ENCODE assay signal across 8 cellular contexts in the genomic region with DNA sequence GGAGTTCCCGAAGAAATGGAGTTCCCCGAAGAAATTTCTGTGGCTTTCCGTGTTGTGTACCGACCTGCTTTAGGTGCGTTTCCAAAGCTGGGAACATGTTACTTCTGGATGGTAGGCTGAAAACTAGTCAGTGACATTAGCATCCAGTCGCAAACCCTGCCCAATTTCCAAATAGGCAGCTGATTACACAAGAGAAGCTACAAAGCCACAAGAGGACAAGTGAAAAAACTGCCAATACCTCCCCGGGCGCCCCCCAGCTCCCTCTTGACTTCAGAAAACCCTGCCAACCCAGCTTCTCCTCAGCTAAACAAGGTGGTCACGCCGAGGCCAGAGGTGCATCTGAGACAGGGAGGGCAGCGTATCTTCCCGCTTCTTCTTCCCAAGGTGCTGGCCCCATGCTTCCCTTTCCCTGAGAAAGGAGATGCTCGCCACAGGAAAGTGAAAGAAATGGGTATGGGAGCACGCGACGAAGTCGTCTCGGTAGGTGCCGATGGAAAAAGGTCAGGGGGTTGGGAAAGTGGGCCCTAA. TPM values are rescaled to one million over a fixed set of nuclear protein-coding genes. Genes with fewer than 3 reads are reported as not detected.
A peak's percentile ranks its signal among the peaks of the same experiment; 100 is the strongest.
DNase-seq lines count a peak whose midpoint lies in the region; ATAC-seq and TF ChIP-seq lines count a peak whose summit lies in the region.

No MANE protein-coding gene starts in this region.

- TF ChIP-seq RAD21 in SK-N-SH (IDR thresholded peaks at IDR 0.05; ENCODE audit: low read length) = no peak

- peak overlapping the region; percentile 87 for H3K27ac Mint-ChIP-seq in mesothelial cell of epicardium

- no peaks in the 10 kb centered on the region for H3K27me3 ChIP-seq in SK-N-SH (ENCODE audit: insufficient read depth)
- H3K27me3 ChIP-seq in ectodermal cell (ENCODE audit: control insufficient read depth, insufficient read depth, low read length, poor library complexity, severe bottlenecking) = no peaks in the 10 kb centered on the region
- no peaks in the 10 kb centered on the region for H3K27me3 ChIP-seq in aorta (ENCODE audit: control insufficient read depth in 1 of 2, insufficient read depth in 2 of 2, low read length in 1 of 2)

- POLR2A ChIA-PET in SK-N-SH (lab: Yijun Ruan, JAX) = interaction anchor here (0.9 to 1.5 kb wide), 4 partner anchors 12 to 107 kb away, joined by 3 to 8 read pairs (median 4); no protein-coding TSS in a partner anchor

- peak overlapping the region; percentile 64 to 66 for H3K4me3 ChIP-seq in SK-N-SH (ENCODE audit: low read depth in 2 of 2, low read length in 1 of 2)
- peak overlapping the region; percentile 5 for H3K4me3 ChIP-seq in ectodermal cell (ENCODE audit: insufficient read depth, low read depth, low read length)
- H3K4me3 ChIP-seq in aorta (ENCODE audit: low read length in 2 of 2) = peak overlapping the region; percentile 45 to 48

- H3K36me3 ChIP-seq in SK-N-SH (replicated peaks in 1 of 2; ENCODE audit: control insufficient read depth in 1 of 2, insufficient read depth in 2 of 2, low read length in 1 of 2) (peaks cover 27 to 34% of the 10 kb centered on the region in 2 experiments), ectodermal cell (ENCODE audit: control insufficient read depth, insufficient read depth, low read length) (peaks cover 19% of the 10 kb centered on the region), aorta (ENCODE audit: control insufficient read depth in 1 of 2, insufficient read depth in 2 of 2, low read length in 1 of 2) (peaks cover 3 to 4% of the 10 kb centered on the region in 2 donors)

- TF ChIP-seq EP300 in SK-N-SH (IDR thresholded peaks at IDR 0.05; ENCODE audit: borderline replicate concordance in 1 of 2, low read depth in 1 of 2, low read length in 1 of 2) = no peak

- H3K9me3 ChIP-seq in SK-N-SH (no peaks in the 10 kb centered on the region), ectodermal cell (ENCODE audit: control insufficient read depth, low read length) (no peaks in the 10 kb centered on the region), aorta (ENCODE audit: control insufficient read depth, low read length) (no peaks in the 10 kb centered on the region)

- CTCF ChIA-PET in SK-N-SH (lab: Yijun Ruan, JAX) = no interaction called here

- H3K9me2 ChIP-seq in SK-N-SH = no peaks in the 10 kb centered on the region

- H3K4me1 ChIP-seq in SK-N-SH (ENCODE audit: control insufficient read depth in 1 of 2, insufficient read depth in 2 of 2, low read depth in 1 of 2, low read length in 1 of 2) = peaks cover 3 to 5% of the 10 kb centered on the region in 2 experiments; a peak in 2 of 4 replicates
- no peaks in the 10 kb centered on the region for H3K4me1 ChIP-seq in ectodermal cell (ENCODE audit: control insufficient read depth, insufficient read depth, low read length)
- no peaks in the 10 kb centered on the region for H3K4me1 ChIP-seq in aorta (ENCODE audit: control insufficient read depth in 1 of 2, insufficient read depth in 2 of 2, low read length in 2 of 2)

- H3K4me3 Mint-ChIP-seq in mesothelial cell of epicardium = peak overlapping the region; percentile 98

- peaks cover 34% of the 10 kb centered on the region for H3F3A ChIP-seq in SK-N-SH (replicated peaks; ENCODE audit: insufficient read depth)

- intact Hi-C loops in aorta (cut with DNase I) = no loop called here

- WGBS in SK-N-SH (ENCODE audit: low lambda C conversion rate) = 40% methylated on average over 18 of the region's 19 CpGs
- WGBS in ectodermal cell, 2 experiments = 89 to 90% methylated on average over 19 of the region's 19 CpGs
- 16 to 18% methylated on average over 19 of the region's 19 CpGs for WGBS in aorta, 2 donors

- peak overlapping the region; percentile 72 for H3K4me2 ChIP-seq in SK-N-SH

- DNase-seq in Daoy (ENCODE audit: low read depth) = peak; percentile 16
- no peak for DNase-seq in SK-N-SH
- no peak for DNase-seq in mesothelial cell of epicardium (ENCODE audit: low spot score in 2 of 2, unreplicated experiment in 2 of 2)
- DNase-seq in aorta = no peak
- DNase-seq in occipital lobe (lab: John Stamatoyannopoulos, UW) = no peak

- H4K20me1 ChIP-seq in SK-N-SH (ENCODE audit: insufficient read depth) = no peaks in the 10 kb centered on the region

- H3K79me2 ChIP-seq in SK-N-SH (ENCODE audit: insufficient read depth) = no peaks in the 10 kb centered on the region

- peaks cover 6% of the 10 kb centered on the region for H3K4me1 Mint-ChIP-seq in mesothelial cell of epicardium

- H3K36me3 Mint-ChIP-seq in mesothelial cell of epicardium = peaks cover 6% of the 10 kb centered on the region

- H3K27me3 Mint-ChIP-seq in mesothelial cell of epicardium (ENCODE audit: low read depth) = no peaks in the 10 kb centered on the region

- H3K27ac ChIP-seq in SK-N-SH (ENCODE audit: low read depth in 2 of 2, low read length in 1 of 2) = peak overlapping the region; percentile 57 to 73
- H3K27ac ChIP-seq in ectodermal cell (ENCODE audit: insufficient read depth, low read depth, low read length, poor library complexity, severe bottlenecking) = no peak overlapping the region
- H3K27ac ChIP-seq in aorta (ENCODE audit: low read depth in 1 of 2, low read length in 2 of 2) = no peak overlapping the region

- H3K9me3 Mint-ChIP-seq in mesothelial cell of epicardium = no peaks in the 10 kb centered on the region

- no peak for TF ChIP-seq CTCF in SK-N-SH (IDR thresholded peaks at IDR 0.05)
- no peak for TF ChIP-seq CTCF in mesothelial cell of epicardium (IDR thresholded peaks at IDR 0.05; ENCODE audit: unreplicated experiment)

- H2AFZ ChIP-seq in SK-N-SH (ENCODE audit: low read depth) = peak overlapping the region; percentile 86

- H3K9ac ChIP-seq in SK-N-SH = peak overlapping the region; percentile 77

- ATAC-seq in HG02938 (IDR thresholded peaks at IDR 0.05; ENCODE audit: unreplicated experiment) = peak; percentile 14
- ATAC-seq in aorta (ENCODE audit: low FRiP score) = peak; percentile 63
- ATAC-seq in GM18498 (IDR thresholded peaks at IDR 0.05; ENCODE audit: unreplicated experiment) = no peak

TF ChIP-seq in SK-N-SH, 30 proteins besides CTCF, POLR2A, EP300 and RAD21 (continues in another document):
- no peak for TF ChIP-seq RCOR1 (IDR thresholded peaks at IDR 0.05; ENCODE audit: low read length)
- TF ChIP-seq, protein P1, sequence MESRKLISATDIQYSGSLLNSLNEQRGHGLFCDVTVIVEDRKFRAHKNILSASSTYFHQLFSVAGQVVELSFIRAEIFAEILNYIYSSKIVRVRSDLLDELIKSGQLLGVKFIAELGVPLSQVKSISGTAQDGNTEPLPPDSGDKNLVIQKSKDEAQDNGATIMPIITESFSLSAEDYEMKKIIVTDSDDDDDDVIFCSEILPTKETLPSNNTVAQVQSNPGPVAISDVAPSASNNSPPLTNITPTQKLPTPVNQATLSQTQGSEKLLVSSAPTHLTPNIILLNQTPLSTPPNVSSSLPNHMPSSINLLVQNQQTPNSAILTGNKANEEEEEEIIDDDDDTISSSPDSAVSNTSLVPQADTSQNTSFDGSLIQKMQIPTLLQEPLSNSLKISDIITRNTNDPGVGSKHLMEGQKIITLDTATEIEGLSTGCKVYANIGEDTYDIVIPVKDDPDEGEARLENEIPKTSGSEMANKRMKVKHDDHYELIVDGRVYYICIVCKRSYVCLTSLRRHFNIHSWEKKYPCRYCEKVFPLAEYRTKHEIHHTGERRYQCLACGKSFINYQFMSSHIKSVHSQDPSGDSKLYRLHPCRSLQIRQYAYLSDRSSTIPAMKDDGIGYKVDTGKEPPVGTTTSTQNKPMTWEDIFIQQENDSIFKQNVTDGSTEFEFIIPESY (IDR thresholded peaks at IDR 0.05; ENCODE audit: borderline replicate concordance, low read depth) = no peak
- no peak for TF ChIP-seq CHD2 (IDR thresholded peaks at IDR 0.05; ENCODE audit: low read length, partially characterized antibody)
- no peak for TF ChIP-seq EZH2phosphoT487 (IDR thresholded peaks at IDR 0.05; ENCODE audit: borderline replicate concordance, low read depth)
- no peak for TF ChIP-seq GATA2 (CRISPR knock-in tag; IDR thresholded peaks at IDR 0.05)
- no peak for TF ChIP-seq NRF1 (IDR thresholded peaks at IDR 0.05; ENCODE audit: low read depth, low read length)
- TF ChIP-seq MAX (IDR thresholded peaks at IDR 0.05; ENCODE audit: low read depth) = no peak; the same call in 1 of the 2 replicates
- no peak for TF ChIP-seq JUND (IDR thresholded peaks at IDR 0.05)
- TF ChIP-seq, protein P2, sequence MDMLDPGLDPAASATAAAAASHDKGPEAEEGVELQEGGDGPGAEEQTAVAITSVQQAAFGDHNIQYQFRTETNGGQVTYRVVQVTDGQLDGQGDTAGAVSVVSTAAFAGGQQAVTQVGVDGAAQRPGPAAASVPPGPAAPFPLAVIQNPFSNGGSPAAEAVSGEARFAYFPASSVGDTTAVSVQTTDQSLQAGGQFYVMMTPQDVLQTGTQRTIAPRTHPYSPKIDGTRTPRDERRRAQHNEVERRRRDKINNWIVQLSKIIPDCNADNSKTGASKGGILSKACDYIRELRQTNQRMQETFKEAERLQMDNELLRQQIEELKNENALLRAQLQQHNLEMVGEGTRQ (IDR thresholded peaks at IDR 0.05; ENCODE audit: borderline replicate concordance, low read depth, low read length) = no peak
- no peak for TF ChIP-seq MEF2A (IDR thresholded peaks at IDR 0.05; ENCODE audit: borderline replicate concordance, low read depth)

RNA-seq across cellular contexts. Expression of gene AGBL2, which starts 0.6 kb away (rescaled TPM):
- 0.42 and 1.3 TPM in 2 replicates for total RNA-seq in Daoy (2014; rRNA removed; shearing (Covaris generic))
- polyA plus RNA-seq in SK-N-SH (2012; rRNA removed) = 5.5 and 6.7 TPM in 2 replicates
- 2.2 and 2.3 TPM in 2 replicates for polyA plus RNA-seq in SK-N-SH (2012; cell fraction: cytosol; rRNA removed)
- polyA plus RNA-seq in SK-N-SH (2012; cell fraction: nucleus; rRNA removed) = 36.6 and 41.6 TPM in 2 replicates
- 2.6 TPM for polyA plus RNA-seq in ectodermal cell (2013, experiment 1 of 4)
- polyA plus RNA-seq in ectodermal cell (2013, experiment 2 of 4) = 4.8 TPM
- polyA plus RNA-seq in ectodermal cell (2013, experiment 3 of 4) = 1.4 TPM
- 2.3 TPM for polyA plus RNA-seq in ectodermal cell (2013, experiment 4 of 4)
- 3.5 to 4.6 TPM (median 3.9 TPM) in 3 replicates for total RNA-seq in mesothelial cell of epicardium
- 1 to 10 TPM in 1 of 2 donors, under 1 TPM in 1; 0.75 to 2.0 TPM for total RNA-seq in aorta
- 1 to 10 TPM in 1 of 2 donors, not detected in 1; 1.6 TPM for polyA plus RNA-seq in aorta
- 0.78 TPM for total RNA-seq in occipital lobe

RNA-seq across cellular contexts. Expression of gene FNBP4, which starts 52.5 kb away (rescaled TPM):
- 37.7 and 79.5 TPM in 2 replicates for total RNA-seq in Daoy (2014; rRNA removed; shearing (Covaris generic))
- polyA plus RNA-seq in SK-N-SH (2012; rRNA removed) (53.9 and 83.3 TPM in 2 replicates), aorta (10 to 100 TPM in 1 of 2 donors, 1 to 10 TPM in 1; 8.1 to 65.3 TPM)
- 32.2 and 32.5 TPM in 2 replicates for polyA plus RNA-seq in SK-N-SH (2012; cell fraction: cytosol; rRNA removed)
- 226 and 301 TPM in 2 replicates for polyA plus RNA-seq in SK-N-SH (2012; cell fraction: nucleus; rRNA removed)
- polyA plus RNA-seq in ectodermal cell (2013, experiment 1 of 4) = 108 TPM
- polyA plus RNA-seq in ectodermal cell (2013, experiment 2 of 4) = 111 TPM
- polyA plus RNA-seq in ectodermal cell (2013, experiment 3 of 4) = 99.3 TPM
- 107 TPM for polyA plus RNA-seq in ectodermal cell (2013, experiment 4 of 4)
- total RNA-seq in mesothelial cell of epicardium (167 to 168 TPM (median 167 TPM) in 3 replicates), aorta (100 to 1,000 TPM; 122 to 140 TPM), occipital lobe (89.1 TPM)

Comparison
In these comparisons a context has a peak if more than half of its experiments do, and no peak if none do; other contexts are left out.
1. H3K27ac ChIP-seq: peak in SK-N-SH (2 of 2); none in ectodermal cell (single experiment) and aorta (0 of 2).
2. H3K4me3 ChIP-seq: peak in every context shown above with its lines; median percentile 65 in SK-N-SH; 46 in aorta; 5 in ectodermal cell.